Comparison of ENCODE assay signal across 9 cellular contexts in the genomic region with DNA sequence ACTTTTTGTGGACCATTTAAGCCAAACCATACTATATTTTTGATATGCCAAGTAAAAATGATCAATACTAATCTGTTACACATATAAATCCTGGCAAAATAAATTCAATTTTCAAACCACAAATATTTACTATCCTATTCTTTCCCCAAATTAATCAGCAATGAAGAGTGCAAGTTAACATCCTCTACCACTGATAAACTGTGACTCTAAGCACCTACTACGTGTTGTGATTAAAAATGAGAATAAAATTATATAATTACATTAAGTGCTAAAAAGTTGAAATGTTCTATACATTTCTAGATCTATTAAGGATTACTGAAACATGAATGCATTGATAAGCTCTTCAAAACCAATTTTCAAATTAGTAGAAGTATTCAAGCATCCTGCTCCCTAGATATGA. TPM values are rescaled to one million over a fixed set of nuclear protein-coding genes. Genes with fewer than 3 reads are reported as not detected.
DNase-seq lines count a peak whose midpoint lies in the region; ATAC-seq and TF ChIP-seq lines count a peak whose summit lies in the region.
"Had no signal": no experiment of that assay in that cellular context is flagged by ENCODE, and none has a peak within 500 bp of the region (broad histone marks: within the 10 kb centered on the region; RNA-seq: fewer than 3 reads in every experiment).

No MANE protein-coding gene starts in this region.

- H3K9ac ChIP-seq in NT2/D1 (ENCODE audit: insufficient read length, low read depth): peak overlapping the region; percentile 98

- H3K4me3 Mint-ChIP-seq in Caco-2 (ENCODE audit: unreplicated experiment) (peak overlapping the region; percentile 80), osteocyte (ENCODE audit: unreplicated experiment) (peak overlapping the region; percentile 90)
- H3K4me3 Mint-ChIP-seq in effector memory CD8-positive, alpha-beta T cell: peak overlapping the region; percentile 79 to 82

- DNase-seq in Caco-2 (no peak), NT2/D1 (ENCODE audit: low read depth, low spot score) (no peak), osteocyte (ENCODE audit: extremely low spot score, unreplicated experiment) (no peak), head of caudate nucleus (no peak), HuH-7.5 (ENCODE audit: low spot score) (no peak), NAMALWA (ENCODE audit: low spot score) (no peak)
- DNase-seq in effector memory CD8-positive, alpha-beta T cell: no peak
- DNase-seq: activated CD4-positive, alpha-beta T cell treated with anti-CD3 and anti-CD28 coated beads for 48 hours had no signal

- H3K36me3 Mint-ChIP-seq in Caco-2 (ENCODE audit: insufficient read depth, unreplicated experiment): peaks cover 20% of the 10 kb centered on the region
- H3K36me3 Mint-ChIP-seq in effector memory CD8-positive, alpha-beta T cell (ENCODE audit: insufficient read depth): peaks cover 25% of the 10 kb centered on the region
- H3K36me3 Mint-ChIP-seq in osteocyte (ENCODE audit: unreplicated experiment): peaks cover 8% of the 10 kb centered on the region

- no peaks in the 10 kb centered on the region for H3K27me3 ChIP-seq in Caco-2 (replicated peaks; ENCODE audit: control insufficient read depth, insufficient read depth, low read length)
- no peaks in the 10 kb centered on the region for H3K27me3 ChIP-seq in NT2/D1 (ENCODE audit: insufficient read depth, insufficient read length)

- H3K9me3 Mint-ChIP-seq in Caco-2 (ENCODE audit: unreplicated experiment) (no peaks in the 10 kb centered on the region), osteocyte (ENCODE audit: unreplicated experiment) (no peaks in the 10 kb centered on the region)
- H3K9me3 Mint-ChIP-seq in effector memory CD8-positive, alpha-beta T cell: no peaks in the 10 kb centered on the region

- H3K27ac Mint-ChIP-seq in Caco-2 (ENCODE audit: unreplicated experiment) (no peak overlapping the region), osteocyte (ENCODE audit: unreplicated experiment) (peak overlapping the region; percentile 77)
- peak overlapping the region; percentile 73 to 75 for H3K27ac Mint-ChIP-seq in effector memory CD8-positive, alpha-beta T cell

- peak overlapping the region; percentile 79 for H3K4me3 ChIP-seq in Caco-2 (ENCODE audit: low read depth, low read length)
- H3K4me3 ChIP-seq in NT2/D1 (ENCODE audit: insufficient read length, low read depth): peak overlapping the region; percentile 72

- no peaks in the 10 kb centered on the region for H3K9me3 ChIP-seq in Caco-2
- no peaks in the 10 kb centered on the region for H3K9me3 ChIP-seq in NT2/D1 (ENCODE audit: insufficient read depth, low read length)

- ATAC-seq in effector memory CD8-positive, alpha-beta T cell (replicated peaks): no peak
- no peak for ATAC-seq in HG03439 (IDR thresholded peaks at IDR 0.05; ENCODE audit: unreplicated experiment)

- POLR2A ChIA-PET in Caco-2 (lab: Charles Lee): no interaction called here

- no peaks in the 10 kb centered on the region for H3K36me3 ChIP-seq in Caco-2 (ENCODE audit: control insufficient read depth, insufficient read depth, low read length)
- peaks cover 16% of the 10 kb centered on the region for H3K36me3 ChIP-seq in NT2/D1 (ENCODE audit: insufficient read depth, insufficient read length, low read length)

- intact Hi-C loops in Caco-2 (cut with micrococcal nuclease; ENCODE audit: unreplicated experiment) (loop anchor here (10.0 kb wide), 1 partner anchor 89 kb away; no protein-coding TSS in a partner anchor), head of caudate nucleus (cut with DNase I) (no loop called here)

- no TSS peak for BruUV-seq in Caco-2 (replicated peaks; lab: Mats Ljungman, UMichigan)

- TF ChIP-seq CTCF in Caco-2 (IDR thresholded peaks at IDR 0.05; ENCODE audit: insufficient read depth in 1 of 2, low read depth in 1 of 2, low read length in 1 of 2, severe bottlenecking in 1 of 2, unreplicated experiment in 1 of 2): no peak
- TF ChIP-seq CTCF in osteocyte (IDR thresholded peaks at IDR 0.05): no peak

- H3K27me3 Mint-ChIP-seq in Caco-2 (ENCODE audit: insufficient read depth, unreplicated experiment) (no peaks in the 10 kb centered on the region), osteocyte (ENCODE audit: unreplicated experiment) (no peaks in the 10 kb centered on the region)
- H3K27me3 Mint-ChIP-seq in effector memory CD8-positive, alpha-beta T cell: no peaks in the 10 kb centered on the region

- H3K4me1 Mint-ChIP-seq in Caco-2 (ENCODE audit: low read depth, unreplicated experiment): no peaks in the 10 kb centered on the region
- peaks cover 16 to 28% of the 10 kb centered on the region in 2 donors for H3K4me1 Mint-ChIP-seq in effector memory CD8-positive, alpha-beta T cell (ENCODE audit: low read depth in 2 of 2)
- peaks cover 48% of the 10 kb centered on the region for H3K4me1 Mint-ChIP-seq in osteocyte (ENCODE audit: unreplicated experiment)

- CTCF ChIA-PET in Caco-2 (lab: Charles Lee): no interaction called here

- H3K4me1 ChIP-seq in Caco-2 (no peaks in the 10 kb centered on the region), NT2/D1 (ENCODE audit: insufficient read depth, insufficient read length) (no peaks in the 10 kb centered on the region)

RNA-seq across cellular contexts. Expression of a gene that starts 3.4 kb away (rescaled TPM):
- total RNA-seq in Caco-2 (2022) (7.1 and 7.4 TPM in 2 replicates), osteocyte (15.8 and 16.3 TPM in 2 replicates)

RNA-seq across cellular contexts. Expression of a gene that starts 31.2 kb away (rescaled TPM):
- 240 and 270 TPM in 2 replicates for total RNA-seq in Caco-2 (2022)
- 360 and 369 TPM in 2 replicates for total RNA-seq in osteocyte
